9 cellular contexts compared by ENCODE assay signal in the genomic region with DNA sequence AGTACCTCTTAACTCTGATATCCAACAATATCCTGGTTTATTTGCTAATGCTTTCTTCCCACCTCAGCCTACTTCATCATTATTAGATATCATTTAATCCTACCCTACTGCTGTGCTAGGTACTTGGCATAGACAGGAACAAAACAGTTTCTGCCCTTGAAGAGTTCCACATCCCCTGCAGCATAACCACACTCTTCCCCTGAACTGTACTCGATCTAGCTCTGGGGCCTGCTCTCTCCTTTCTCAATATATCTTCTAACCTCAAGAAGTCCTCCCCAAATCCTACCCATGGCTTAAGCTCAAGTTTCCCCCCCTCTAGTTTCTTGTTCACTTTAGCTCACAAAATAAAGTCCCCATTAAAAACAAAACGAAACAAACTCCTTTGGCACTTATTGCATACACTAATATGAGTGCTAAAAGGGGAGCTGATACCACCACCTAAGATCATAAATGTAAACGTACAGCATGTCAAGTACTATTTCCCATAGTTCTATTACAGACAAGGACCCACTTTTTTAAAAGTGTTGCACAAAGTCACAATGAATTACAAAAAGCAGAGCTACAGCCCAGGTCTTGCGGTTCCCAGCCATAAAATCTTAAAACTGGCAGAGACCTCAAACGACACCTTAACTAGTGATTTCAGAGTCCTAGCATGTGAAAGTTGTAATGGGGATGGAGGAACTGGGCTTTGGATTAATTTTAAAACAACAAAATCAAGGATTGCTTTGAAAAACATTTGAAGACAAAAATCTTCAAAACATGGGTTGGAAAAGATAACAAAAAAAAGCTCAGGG.
DNase-seq lines count a peak whose midpoint lies in the region; ATAC-seq, FAIRE-seq and TF ChIP-seq lines count a peak whose summit lies in the region.
"Had no signal": no experiment of that assay in that cellular context is flagged by ENCODE, and none has a peak within 500 bp of the region (broad histone marks: within the 10 kb centered on the region; RNA-seq: fewer than 3 reads in every experiment).

No MANE protein-coding gene starts in this region.

- H3K4me3 Mint-ChIP-seq in nephron: peak overlapping the region; percentile 78 to 87 (median 87)

- H3K4me3 ChIP-seq in BLaER1 (peak overlapping the region; percentile 81), HUES48 (ENCODE audit: low read depth, low read length) (peak overlapping the region; percentile 88; the same call in 1 of the 2 replicates), small intestine (ENCODE audit: low read depth in 1 of 2, low read length in 2 of 2) (no peak overlapping the region)

- no peak for TF ChIP-seq CTCF in nephron (IDR thresholded peaks at IDR 0.05; ENCODE audit: unreplicated experiment in 3 of 3)

- H3K9me3 ChIP-seq in BLaER1 (no peaks in the 10 kb centered on the region), HUES48 (ENCODE audit: control insufficient read depth, insufficient read depth, low read length) (no peaks in the 10 kb centered on the region), small intestine (ENCODE audit: control insufficient read depth, low read depth) (no peaks in the 10 kb centered on the region)

- peak overlapping the region; percentile 68; the same call in 1 of the 2 replicates for H3K9ac ChIP-seq in BLaER1
- no peak overlapping the region for H3K9ac ChIP-seq in HUES48 (ENCODE audit: low read depth, low read length)

- H3K4me2 ChIP-seq in BLaER1: peak overlapping the region; percentile 81

- no peak for ATAC-seq in activated naive CD4-positive, alpha-beta T cell treated with anti-CD3 and anti-CD28 coated beads, Interleukin-2, amount 50 U/mL, for 72 hours
- ATAC-seq in HG03135 (IDR thresholded peaks at IDR 0.05; ENCODE audit: unreplicated experiment) (no peak), GM21723 (IDR thresholded peaks at IDR 0.05; ENCODE audit: unreplicated experiment) (no peak)

- H3K27ac Mint-ChIP-seq in activated naive CD4-positive, alpha-beta T cell treated with anti-CD3 and anti-CD28 coated beads, Interleukin-2, amount 50 U/mL, for 72 hours: peak overlapping the region; percentile 53 to 92
- H3K27ac Mint-ChIP-seq in nephron: peak overlapping the region; percentile 20 to 99 (median 95)

- H4K20me1 ChIP-seq in BLaER1: peaks cover 31% of the 10 kb centered on the region

- no peaks in the 10 kb centered on the region for H3K27me3 ChIP-seq in BLaER1
- H3K27me3 ChIP-seq in HUES48 (ENCODE audit: control insufficient read depth, insufficient read depth, low read length): no peaks in the 10 kb centered on the region
- no peaks in the 10 kb centered on the region for H3K27me3 ChIP-seq in small intestine (ENCODE audit: control insufficient read depth in 2 of 2, insufficient read depth in 2 of 2, low read length in 2 of 2)

- peaks cover 11 to 12% of the 10 kb centered on the region in 2 donors for H3K36me3 Mint-ChIP-seq in activated naive CD4-positive, alpha-beta T cell treated with anti-CD3 and anti-CD28 coated beads, Interleukin-2, amount 50 U/mL, for 72 hours
- no peaks in the 10 kb centered on the region for H3K36me3 Mint-ChIP-seq in nephron (ENCODE audit: low read depth)

- H3K27me3 Mint-ChIP-seq in nephron (ENCODE audit: low read depth): no peaks in the 10 kb centered on the region

- H3K27ac ChIP-seq in BLaER1 (peak overlapping the region; percentile 99; the same call in 1 of the 2 replicates), HUES48 (ENCODE audit: low read depth, low read length) (no peak overlapping the region), small intestine (ENCODE audit: low read depth in 1 of 2, low read length in 1 of 2) (peak overlapping the region in 1 of 2 donors; percentile 43)

- H3K36me3 ChIP-seq in BLaER1 (no peaks in the 10 kb centered on the region), HUES48 (ENCODE audit: control insufficient read depth, insufficient read depth, low read length) (no peaks in the 10 kb centered on the region), small intestine (ENCODE audit: control insufficient read depth in 2 of 2, insufficient read depth in 2 of 2, low read length in 2 of 2) (no peaks in the 10 kb centered on the region)

- no peak for FAIRE-seq in small intestine (lab: Jason Lieb, UNC)
- FAIRE-seq: bronchial epithelial cell had no signal

- no peaks in the 10 kb centered on the region for H3K9me3 Mint-ChIP-seq in activated naive CD4-positive, alpha-beta T cell treated with anti-CD3 and anti-CD28 coated beads, Interleukin-2, amount 50 U/mL, for 72 hours
- no peaks in the 10 kb centered on the region for H3K9me3 Mint-ChIP-seq in nephron

- peaks cover 43% of the 10 kb centered on the region for H3K4me1 ChIP-seq in BLaER1
- 0 out of 2 replicates have a peak, but pooled peaks cover 3% of the 10 kb centered on the region for H3K4me1 ChIP-seq in HUES48 (ENCODE audit: control insufficient read depth, insufficient read depth, low read length)
- peaks cover 0 to 3% of the 10 kb centered on the region in 2 donors for H3K4me1 ChIP-seq in small intestine (ENCODE audit: control insufficient read depth in 2 of 2, insufficient read depth in 1 of 2, low read depth in 1 of 2, low read length in 1 of 2)

- no peak for DNase-seq in activated naive CD4-positive, alpha-beta T cell treated with anti-CD3 and anti-CD28 coated beads, Interleukin-2, amount 50 U/mL, for 72 hours (ENCODE audit: low spot score in 2 of 2)
- DNase-seq in small intestine: no peak
- DNase-seq in NCI-H2227 (lab: John Stamatoyannopoulos, UW; ENCODE audit: unreplicated experiment): no peak

- 62 to 69% (median 66%) methylated on average over 5 of the region's 5 CpGs for WGBS in small intestine, 3 donors

- H3K4me1 Mint-ChIP-seq in nephron: peaks cover 33% of the 10 kb centered on the region

Comparison
In these comparisons a context has a peak if more than half of its experiments do, and no peak if none do; other contexts are left out.
1. H3K4me3 ChIP-seq: peak in BLaER1 (single experiment) and HUES48 (single experiment); none in small intestine (0 of 2).